In genomic region chr16:57479422-57480126, GRCh38 we compare ENCODE assay signal across 7 cellular contexts. TPM values are rescaled to one million over a fixed set of nuclear protein-coding genes. Genes with fewer than 3 reads are reported as not detected.
DNase-seq lines count a peak whose midpoint lies in the region; TF ChIP-seq lines count a peak whose summit lies in the region.

No MANE protein-coding gene starts in this region.

- H3K9me3 ChIP-seq in right atrium auricular region = no peaks in the 10 kb centered on the region

- no peak for TF ChIP-seq CTCF in WI38 (IDR thresholded peaks at IDR 0.05; ENCODE audit: low read depth, low read length)
- no peak for TF ChIP-seq CTCF in right atrium auricular region (IDR thresholded peaks at IDR 0.05)
- no peak for TF ChIP-seq CTCF in retinal pigment epithelial cell (conservative IDR thresholded peaks at IDR 0.05; ENCODE audit: low read depth, low read length)

- no peaks in the 10 kb centered on the region for H3K27me3 ChIP-seq in right atrium auricular region

- intact Hi-C loops in activated CD4-positive, alpha-beta T cell treated with anti-CD3 and anti-CD28 coated beads, Interleukin-2, amount 10 ng/mL, durations not matched to agents 24 days and 14 days (cut with micrococcal nuclease) = loop anchor here (10.0 kb wide), 1 partner anchor 255 kb away; the partner anchor contains the start of gene KATNB1

- no peak overlapping the region for H3K27ac Mint-ChIP-seq in activated CD4-positive, alpha-beta T cell treated with anti-CD3 and anti-CD28 coated beads, Interleukin-2, amount 10 ng/mL, durations not matched to agents 24 days and 14 days

- peaks cover 0 to 52% of the 10 kb centered on the region in 2 donors for H3K4me1 ChIP-seq in right atrium auricular region

- H3K4me3 ChIP-seq in WI38 (ENCODE audit: low read depth, low read length) (peak overlapping the region; percentile 62), right atrium auricular region (peak overlapping the region; percentile 37 to 48), retinal pigment epithelial cell (ENCODE audit: low read length) (peak overlapping the region; percentile 48)

- no peaks in the 10 kb centered on the region for H3K9me3 Mint-ChIP-seq in activated CD4-positive, alpha-beta T cell treated with anti-CD3 and anti-CD28 coated beads, Interleukin-2, amount 10 ng/mL, durations not matched to agents 24 days and 14 days

- peaks cover 14% of the 10 kb centered on the region for H3K4me1 Mint-ChIP-seq in activated CD4-positive, alpha-beta T cell treated with anti-CD3 and anti-CD28 coated beads, Interleukin-2, amount 10 ng/mL, durations not matched to agents 24 days and 14 days

- CTCF ChIA-PET in HEK293T (lab: Yijun Ruan, JAX) = no interaction called here

- peaks cover 2% of the 10 kb centered on the region for H3K27me3 Mint-ChIP-seq in activated CD4-positive, alpha-beta T cell treated with anti-CD3 and anti-CD28 coated beads, Interleukin-2, amount 10 ng/mL, durations not matched to agents 24 days and 14 days

- peak; percentile 53 for DNase-seq in HEK293T (ENCODE audit: extremely low spot score)
- no peak for DNase-seq in right atrium auricular region (ENCODE audit: low spot score)
- no peak for DNase-seq in retinal pigment epithelial cell (ENCODE audit: low read depth)
- no peak for DNase-seq in stimulated activated naive CD4-positive, alpha-beta T cell (lab: John Stamatoyannopoulos, UW)
- DNase-seq in activated CD4-positive, alpha-beta T cell treated with anti-CD3 and anti-CD28 coated beads, Interleukin-2, amount 10 ng/mL, durations not matched to agents 24 days and 14 days = no peak
- DNase-seq in COLO668 (lab: John Stamatoyannopoulos, UW; ENCODE audit: unreplicated experiment) = no peak

- no peak overlapping the region for H3K4me3 Mint-ChIP-seq in activated CD4-positive, alpha-beta T cell treated with anti-CD3 and anti-CD28 coated beads, Interleukin-2, amount 10 ng/mL, durations not matched to agents 24 days and 14 days

- H3K36me3 ChIP-seq in right atrium auricular region = peaks cover 3% of the 10 kb centered on the region

- POLR2A ChIA-PET in HEK293T (lab: Yijun Ruan, JAX) = interaction anchor here (1.0 kb wide), 1 partner anchor 32 kb away, joined by 3 read pairs; the partner anchor contains the start of genes CIAPIN1 and COQ9

- no peaks in the 10 kb centered on the region for H3K36me3 Mint-ChIP-seq in activated CD4-positive, alpha-beta T cell treated with anti-CD3 and anti-CD28 coated beads, Interleukin-2, amount 10 ng/mL, durations not matched to agents 24 days and 14 days (ENCODE audit: low read depth)

- H3K27ac ChIP-seq in right atrium auricular region = peak overlapping the region; percentile 47 to 71

TF ChIP-seq in HEK293T, 16 proteins besides CTCF, POLR2A, EP300 and RAD21:
- TF ChIP-seq TARDBP (IDR thresholded peaks at IDR 0.05) (no peak), FOXK2 (IDR thresholded peaks at IDR 0.05) (no peak), FOXM1 (IDR thresholded peaks at IDR 0.05; ENCODE audit: borderline replicate concordance) (no peak), NFRKB (IDR thresholded peaks at IDR 0.05) (no peak), ELF4 (IDR thresholded peaks at IDR 0.05) (no peak), CTBP1 (IDR thresholded peaks at IDR 0.05; ENCODE audit: borderline replicate concordance) (no peak), FOXA1 (IDR thresholded peaks at IDR 0.05) (no peak), PKNOX1 (IDR thresholded peaks at IDR 0.05) (no peak), SP1 (IDR thresholded peaks at IDR 0.05) (no peak)

RNA-seq across cellular contexts. Expression of gene DOK4, which starts 6.7 kb away (rescaled TPM):
- 10 to 100 TPM; 15.2 to 34.2 TPM for total RNA-seq in right atrium auricular region
- total RNA-seq in activated CD4-positive, alpha-beta T cell treated with anti-CD3 and anti-CD28 coated beads, Interleukin-2, amount 10 ng/mL, durations not matched to agents 24 days and 14 days = 4.2 and 4.3 TPM in 2 replicates

RNA-seq across cellular contexts. Expression of gene POLR2C, which starts 17.1 kb away (rescaled TPM):
- 10 to 100 TPM; 76.8 to 86.3 TPM for total RNA-seq in right atrium auricular region
- 88.5 and 90.7 TPM in 2 replicates for total RNA-seq in activated CD4-positive, alpha-beta T cell treated with anti-CD3 and anti-CD28 coated beads, Interleukin-2, amount 10 ng/mL, durations not matched to agents 24 days and 14 days

RNA-seq across cellular contexts. Expression of gene COQ9, which starts 32.3 kb away (rescaled TPM):
- total RNA-seq in right atrium auricular region = 100 to 1,000 TPM; 106 to 153 TPM
- 55.2 and 56.7 TPM in 2 replicates for total RNA-seq in activated CD4-positive, alpha-beta T cell treated with anti-CD3 and anti-CD28 coated beads, Interleukin-2, amount 10 ng/mL, durations not matched to agents 24 days and 14 days

RNA-seq across cellular contexts. Expression of gene CIAPIN1, which starts 32.4 kb away (rescaled TPM):
- 10 to 100 TPM; 33.0 to 34.4 TPM for total RNA-seq in right atrium auricular region
- 85.4 TPM in 2 replicates for total RNA-seq in activated CD4-positive, alpha-beta T cell treated with anti-CD3 and anti-CD28 coated beads, Interleukin-2, amount 10 ng/mL, durations not matched to agents 24 days and 14 days

RNA-seq across cellular contexts. Expression of gene CCDC102A, which starts 56.8 kb away (rescaled TPM):
- total RNA-seq in right atrium auricular region = 10 to 100 TPM; 11.2 to 15.1 TPM
- 6.0 and 6.7 TPM in 2 replicates for total RNA-seq in activated CD4-positive, alpha-beta T cell treated with anti-CD3 and anti-CD28 coated beads, Interleukin-2, amount 10 ng/mL, durations not matched to agents 24 days and 14 days
